ENCODE assay signal across 1 cellular context in genomic region chr2:85595378-85596232, GRCh38.
TF ChIP-seq lines count a peak whose summit lies in the region.

TSS of gene RNF181 (plus strand) at chr2:85595745. CDS start at chr2:85595764, 19 bp downstream.

TF ChIP-seq in HepG2, 621 proteins besides CTCF, POLR2A, EP300 and RAD21 (continued from another document and continues in another):
- TF ChIP-seq THAP7 (CRISPR knock-in tag; IDR thresholded peaks at IDR 0.05) (peak; percentile 73; the same call in 1 of the 2 replicates), XBP1 (CRISPR knock-in tag; IDR thresholded peaks at IDR 0.05) (no peak), NFYB (CRISPR knock-in tag; IDR thresholded peaks at IDR 0.05) (peak; percentile 99), ZNF891 (CRISPR knock-in tag; IDR thresholded peaks at IDR 0.05) (peak; percentile 92), ETV6 (CRISPR knock-in tag; conservative IDR thresholded peaks at IDR 0.05) (no peak), THYN1 (CRISPR knock-in tag; IDR thresholded peaks at IDR 0.05; ENCODE audit: borderline replicate concordance, low read depth) (no peak), CREBL2 (CRISPR knock-in tag; IDR thresholded peaks at IDR 0.05; ENCODE audit: borderline replicate concordance) (no peak; the same call in 1 of the 2 replicates), NCOA1 (CRISPR knock-in tag; IDR thresholded peaks at IDR 0.05) (peak; percentile 79; the same call in 1 of the 2 replicates), ZNF800 (CRISPR knock-in tag; IDR thresholded peaks at IDR 0.05) (peak; percentile 93), HDAC2 (CRISPR knock-in tag; IDR thresholded peaks at IDR 0.05) (no peak), ZBTB39 (CRISPR knock-in tag; IDR thresholded peaks at IDR 0.05) (0 out of 2 replicates have a peak, but pooled peaks have one; percentile 45), ZNF274 (CRISPR knock-in tag; IDR thresholded peaks at IDR 0.05) (peak; percentile 95), ZMYM4 (CRISPR knock-in tag; IDR thresholded peaks at IDR 0.05) (peak; percentile 95), GTF3A (CRISPR knock-in tag; conservative IDR thresholded peaks at IDR 0.05) (no peak), ZNF766 (CRISPR knock-in tag; IDR thresholded peaks at IDR 0.05; ENCODE audit: borderline replicate concordance) (peak; percentile 42; the same call in 1 of the 2 replicates), ZBTB2 (CRISPR knock-in tag; IDR thresholded peaks at IDR 0.05; ENCODE audit: low read depth) (peak; percentile 44; the same call in 1 of the 2 replicates), ZNF772 (CRISPR knock-in tag; IDR thresholded peaks at IDR 0.05) (peak; percentile 83; the same call in 1 of the 2 replicates), PHF5A (CRISPR knock-in tag; IDR thresholded peaks at IDR 0.05; ENCODE audit: low read depth, unreplicated experiment) (peak; percentile 18), TP53 (CRISPR knock-in tag; conservative IDR thresholded peaks at IDR 0.05) (0 out of 2 replicates have a peak, but pooled peaks have one; percentile 51), ZSCAN9 (CRISPR knock-in tag; IDR thresholded peaks at IDR 0.05; ENCODE audit: borderline replicate concordance) (peak; percentile 55; the same call in 1 of the 2 replicates), U2AF1 (optimal IDR thresholded peaks at IDR 0.05; ENCODE audit: low read depth, low read length) (peak; percentile 87), E2F2 (CRISPR knock-in tag; IDR thresholded peaks at IDR 0.05; ENCODE audit: borderline replicate concordance) (peak; percentile 59; the same call in 1 of the 2 replicates), JARID2 (CRISPR knock-in tag; IDR thresholded peaks at IDR 0.05; ENCODE audit: insufficient replicate concordance) (no peak), ELF4 (CRISPR knock-in tag; IDR thresholded peaks at IDR 0.05; ENCODE audit: borderline replicate concordance) (peak; percentile 98), JUN (CRISPR knock-in tag; IDR thresholded peaks at IDR 0.05) (peak; percentile 43; the same call in 1 of the 2 replicates), MXD3 (CRISPR knock-in tag; IDR thresholded peaks at IDR 0.05) (0 out of 2 replicates have a peak, but pooled peaks have one; percentile 36), ZNF883 (CRISPR knock-in tag; IDR thresholded peaks at IDR 0.05; ENCODE audit: not compliant biosample characterization) (no peak), ZFP36L2 (CRISPR knock-in tag; IDR thresholded peaks at IDR 0.05) (no peak), U2AF2 (IDR thresholded peaks at IDR 0.05; ENCODE audit: low read depth, low read length) (no peak; the same call in 1 of the 2 replicates), ZNF530 (CRISPR knock-in tag; IDR thresholded peaks at IDR 0.05; ENCODE audit: low read depth) (0 out of 2 replicates have a peak, but pooled peaks have one; percentile 1), ZMAT3 (CRISPR knock-in tag; conservative IDR thresholded peaks at IDR 0.05) (peak; percentile 81; the same call in 1 of the 2 replicates), ZNF746 (CRISPR knock-in tag; IDR thresholded peaks at IDR 0.05) (0 out of 2 replicates have a peak, but pooled peaks have one; percentile 23), NFAT5 (CRISPR knock-in tag; IDR thresholded peaks at IDR 0.05) (0 out of 2 replicates have a peak, but pooled peaks have one; percentile 47), NFYC (CRISPR knock-in tag; IDR thresholded peaks at IDR 0.05) (peak; percentile 98), BATF2 (CRISPR knock-in tag; IDR thresholded peaks at IDR 0.05) (no peak), ZNF512B (CRISPR knock-in tag; IDR thresholded peaks at IDR 0.05; ENCODE audit: borderline replicate concordance) (peak; percentile 22; the same call in 1 of the 2 replicates), ZNF598 (CRISPR knock-in tag; IDR thresholded peaks at IDR 0.05; ENCODE audit: borderline replicate concordance) (peak; percentile 93), CENPX (CRISPR knock-in tag; IDR thresholded peaks at IDR 0.05) (no peak), ZNF264 (CRISPR knock-in tag; IDR thresholded peaks at IDR 0.05) (peak; percentile 50; the same call in 1 of the 2 replicates)
